ENCODE assay signal across 1 cellular context in the genomic region with DNA sequence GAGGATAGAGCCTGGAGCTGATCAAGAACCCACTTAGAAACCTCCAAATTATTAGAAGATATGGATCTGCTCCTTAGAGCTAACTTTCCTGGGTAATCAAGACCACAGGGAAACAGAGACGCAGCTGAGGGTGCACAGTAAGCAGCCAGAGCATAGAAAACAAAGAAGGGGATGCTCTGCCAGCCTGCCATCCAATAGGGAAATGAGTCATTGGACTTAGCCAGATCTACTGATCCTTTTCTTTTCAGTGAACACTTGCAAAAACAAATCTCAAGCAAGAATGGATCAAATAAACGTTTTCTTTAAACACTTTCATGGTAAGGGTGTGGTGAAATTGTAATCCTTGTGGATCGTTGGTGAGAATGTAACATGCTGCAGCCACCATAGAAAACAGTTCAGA.
TF ChIP-seq lines count a peak whose summit lies in the region.

No MANE protein-coding gene starts in this region.

TF ChIP-seq in GM23338, 12 proteins besides CTCF, POLR2A, EP300 and RAD21:
- TF ChIP-seq ZNF462 (CRISPR knock-in tag; IDR thresholded peaks at IDR 0.05) (no peak), ZNF114 (CRISPR knock-in tag; IDR thresholded peaks at IDR 0.05) (no peak), STAT1 (IDR thresholded peaks at IDR 0.05; ENCODE audit: unreplicated experiment) (no peak)
